ENCODE assay signal across 8 cellular contexts in the genomic region with DNA sequence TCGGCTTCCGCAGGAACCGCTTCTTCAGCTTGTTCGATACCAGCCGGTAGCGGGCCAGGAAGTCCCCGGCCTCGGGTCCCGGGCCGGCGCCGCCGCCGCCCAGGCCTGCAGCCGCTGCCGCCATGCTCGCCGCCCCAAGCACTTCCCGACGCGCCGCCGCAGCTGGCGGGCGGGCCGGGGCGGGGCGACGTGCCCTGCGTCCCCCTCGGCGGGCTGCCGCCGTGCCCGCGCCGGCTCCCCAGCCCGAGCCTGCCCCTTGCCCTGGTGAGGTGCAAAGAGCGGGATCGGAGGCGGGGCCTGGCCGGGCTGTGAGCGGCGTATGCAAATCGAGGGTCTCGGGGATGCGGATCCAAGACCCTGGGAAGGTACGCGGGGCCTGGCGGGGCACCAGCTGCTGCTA. TPM values are rescaled to one million over a fixed set of nuclear protein-coding genes. Genes with fewer than 3 reads are reported as not detected.
DNase-seq lines count a peak whose midpoint lies in the region; ATAC-seq and TF ChIP-seq lines count a peak whose summit lies in the region.
"Not testable (repeated sequence)": the region's sequence is repeated elsewhere in the genome, so short reads cannot be mapped to it uniquely, and the experiment has no call there.

A gene (minus strand): TSS at position 144 of the 400 bp plus-strand sequence. CDS start 20 bp downstream, at position 124.

- TF ChIP-seq CTCF in RWPE2 (IDR thresholded peaks at IDR 0.05; ENCODE audit: poor library complexity, severe bottlenecking); adrenal gland (IDR thresholded peaks at IDR 0.05); transverse colon (IDR thresholded peaks at IDR 0.05): not testable (repeated sequence)

- H3K4me3 ChIP-seq in RWPE2 (ENCODE audit: severe bottlenecking); adrenal gland; transverse colon: not testable (repeated sequence)

- TF ChIP-seq EP300 in transverse colon (IDR thresholded peaks at IDR 0.05; ENCODE audit: low read depth) = not testable (repeated sequence)

- H3K27me3 ChIP-seq in RWPE2 (ENCODE audit: insufficient read depth, poor library complexity, severe bottlenecking); adrenal gland; transverse colon: not testable (repeated sequence)

- DNase-seq in RWPE2 (ENCODE audit: low spot score); adrenal gland; mesenteric fat pad (ENCODE audit: low spot score); transverse colon: not testable (repeated sequence)

- in situ Hi-C loops in transverse colon (cut with MboI; ENCODE audit: low pct_ligation_motif_present in 1 of 4, low pct_unique_long_range_greater_than_20kb in 1 of 4, low sequenced_read_pairs in 3 of 4) = not testable (repeated sequence)

- H3K4me1 ChIP-seq in RWPE2 (ENCODE audit: insufficient read depth, poor library complexity, severe bottlenecking); adrenal gland (replicated peaks in 1 of 2); transverse colon: not testable (repeated sequence)

- WGBS in adrenal gland, 4 donors = no CpG with 5 or more reads among the region's 50 CpGs
- no CpG with 5 or more reads among the region's 50 CpGs for WGBS in transverse colon (ENCODE audit: low coverage in 1 of 2), 2 donors

- peak; percentile 64 for ATAC-seq in GM18873 (IDR thresholded peaks at IDR 0.05; ENCODE audit: low FRiP score, unreplicated experiment)
- peak; percentile 77 for ATAC-seq in GM21447 (IDR thresholded peaks at IDR 0.05; ENCODE audit: unreplicated experiment)
- ATAC-seq in HG02840 (IDR thresholded peaks at IDR 0.05; ENCODE audit: low FRiP score, unreplicated experiment) = peak; percentile 72
- ATAC-seq in HG03196 (IDR thresholded peaks at IDR 0.05; ENCODE audit: unreplicated experiment) = peak; percentile 89
- ATAC-seq in RWPE2 (ENCODE audit: low read depth) = peak; percentile 77

- intact Hi-C loops in adrenal gland (cut with DNase I); transverse colon (cut with DNase I; ENCODE audit: low total_unique reads): not testable (repeated sequence)

- H3K27ac ChIP-seq in RWPE2 (ENCODE audit: poor library complexity, severe bottlenecking); adrenal gland; transverse colon: not testable (repeated sequence)

- not testable (repeated sequence) for TF ChIP-seq POLR2A in adrenal gland (IDR thresholded peaks at IDR 0.05); transverse colon (IDR thresholded peaks at IDR 0.05)

- H3K9me3 ChIP-seq in RWPE2 (ENCODE audit: severe bottlenecking); adrenal gland (replicated peaks in 1 of 3); transverse colon: not testable (repeated sequence)

- H3K36me3 ChIP-seq in RWPE2 (ENCODE audit: low read depth); adrenal gland (replicated peaks in 1 of 2); transverse colon: not testable (repeated sequence)

RNA-seq across cellular contexts. Expression of the gene that starts here (rescaled TPM):
- 10 to 100 TPM in 6 of 8 donors, 1 to 10 TPM in 1, under 1 TPM in 1; 0.61 to 31.7 (median 13.4) TPM for total RNA-seq in adrenal gland
- polyA plus RNA-seq in adrenal gland = 1 to 10 TPM in 1 of 3 donors, not detected in 2; 3.0 TPM
- total RNA-seq in mesenteric fat pad = 19.4 TPM
- 10 to 100 TPM in 3 of 4 donors, not detected in 1; 15.2 to 40.8 (median 27.0) TPM for total RNA-seq in transverse colon
